8 cellular contexts compared by ENCODE assay signal in the genomic region with DNA sequence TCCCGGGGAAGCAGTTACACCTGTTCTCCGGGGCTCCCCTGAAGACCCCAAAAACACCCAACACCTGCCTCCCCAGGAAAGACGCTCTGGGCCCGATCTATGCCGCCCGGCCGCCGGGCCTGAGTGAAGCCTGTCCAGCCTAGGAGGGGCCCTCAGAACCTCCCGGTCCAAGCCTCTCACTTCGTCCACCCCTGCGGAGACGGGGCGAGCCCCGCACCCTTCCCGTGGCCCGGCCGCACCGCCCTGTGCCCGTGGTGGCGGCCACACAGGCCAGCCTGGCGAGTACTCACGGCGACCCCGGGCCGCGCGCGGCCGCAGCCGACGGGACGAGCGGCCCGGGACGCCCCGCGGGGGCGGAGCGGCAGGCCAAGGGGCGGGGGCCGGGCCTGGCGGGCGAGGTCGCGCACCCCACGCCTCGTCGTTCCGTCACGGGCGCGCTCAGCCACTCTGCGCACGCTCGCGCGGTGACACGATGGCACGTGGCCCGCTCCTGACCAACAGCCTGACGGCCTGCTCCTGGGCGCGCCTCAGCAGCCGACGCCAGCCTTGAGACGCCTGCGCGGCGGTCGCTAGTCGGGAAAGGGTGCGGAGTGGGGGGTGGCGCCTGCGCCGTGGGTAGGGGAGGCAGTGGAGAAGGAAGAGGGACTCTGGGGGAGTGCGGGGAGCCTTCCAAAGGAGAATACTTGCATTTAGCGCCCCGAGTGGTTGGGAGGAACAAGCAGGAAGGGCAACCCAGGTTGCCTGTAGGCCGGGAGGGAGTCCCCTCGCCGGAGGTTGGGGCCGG. TPM values are rescaled to one million over a fixed set of nuclear protein-coding genes. Genes with fewer than 3 reads are reported as not detected.
DNase-seq lines count a peak whose midpoint lies in the region; ATAC-seq and TF ChIP-seq lines count a peak whose summit lies in the region.

Gene PARP6, minus strand, starts transcription at position 342 of the 784 bp plus-strand sequence. CDS start 5,077 bp downstream, outside the sequence.

- TF ChIP-seq POLR2A in Raji (IDR thresholded peaks at IDR 0.05; ENCODE audit: insufficient read depth, low read depth, low read length): peak; percentile 73

- DNase-seq in ELF-1 (ENCODE audit: low read depth, low spot score): peak; percentile 95
- peak; percentile 95 for DNase-seq in GOT3 (lab: John Stamatoyannopoulos, UW)
- DNase-seq in LoVo (ENCODE audit: low spot score): peak; percentile 99
- DNase-seq in activated effector memory CD4-positive, alpha-beta T cell treated with anti-CD3 and anti-CD28 coated beads, Interleukin-2, amount 50 U/mL, for 16 hours: peak; percentile 100
- DNase-seq in fibroblast of the aortic adventitia (ENCODE audit: low read depth): peak; percentile 97
- DNase-seq in nephron progenitor cell: peak; percentile 94
- DNase-seq in stimulated activated naive CD8-positive, alpha-beta T cell treated with anti-CD3 and anti-CD28 coated beads, Interleukin-15, amount 100 ng/mL, for 72 hours: peak; percentile 99

- H3K9me3 Mint-ChIP-seq in nephron progenitor cell: no peaks in the 10 kb centered on the region
- no peaks in the 10 kb centered on the region for H3K9me3 Mint-ChIP-seq in stimulated activated naive CD8-positive, alpha-beta T cell treated with anti-CD3 and anti-CD28 coated beads, Interleukin-15, amount 100 ng/mL, for 72 hours

- H3K27ac Mint-ChIP-seq in nephron progenitor cell: peak within 1 kb of the TSS; percentile 57
- peak within 1 kb of the TSS; percentile 92 to 93 for H3K27ac Mint-ChIP-seq in stimulated activated naive CD8-positive, alpha-beta T cell treated with anti-CD3 and anti-CD28 coated beads, Interleukin-15, amount 100 ng/mL, for 72 hours

- ATAC-seq in stimulated activated naive CD8-positive, alpha-beta T cell treated with anti-CD3 and anti-CD28 coated beads, Interleukin-15, amount 100 ng/mL, for 72 hours: peak; percentile 98

- peak within 1 kb of the TSS; percentile 91 for H3K4me3 Mint-ChIP-seq in nephron progenitor cell
- H3K4me3 Mint-ChIP-seq in stimulated activated naive CD8-positive, alpha-beta T cell treated with anti-CD3 and anti-CD28 coated beads, Interleukin-15, amount 100 ng/mL, for 72 hours: peak within 1 kb of the TSS; percentile 89

- peaks cover 29% of the 10 kb centered on the region for H3K4me1 Mint-ChIP-seq in nephron progenitor cell
- H3K4me1 Mint-ChIP-seq in stimulated activated naive CD8-positive, alpha-beta T cell treated with anti-CD3 and anti-CD28 coated beads, Interleukin-15, amount 100 ng/mL, for 72 hours: peaks cover 42% of the 10 kb centered on the region

- peaks cover 17% of the 10 kb centered on the region for H3K36me3 Mint-ChIP-seq in nephron progenitor cell (ENCODE audit: low read depth)

- TF ChIP-seq CTCF in fibroblast of the aortic adventitia (IDR thresholded peaks at IDR 0.05; ENCODE audit: insufficient read depth, low read length) (peak; percentile 69), nephron progenitor cell (IDR thresholded peaks at IDR 0.05) (peak; percentile 55)

- peak within 1 kb of the TSS; percentile 83 for H3K4me3 ChIP-seq in fibroblast of the aortic adventitia (ENCODE audit: low read depth, low read length)

- H3K27me3 Mint-ChIP-seq in nephron progenitor cell (ENCODE audit: low read depth, poor library complexity): peaks cover 37% of the 10 kb centered on the region
- H3K27me3 Mint-ChIP-seq in stimulated activated naive CD8-positive, alpha-beta T cell treated with anti-CD3 and anti-CD28 coated beads, Interleukin-15, amount 100 ng/mL, for 72 hours: no peaks in the 10 kb centered on the region

RNA-seq across cellular contexts. Expression of gene PARP6, which starts in this region (rescaled TPM):
- 28.7 and 41.7 TPM in 2 replicates for total RNA-seq in fibroblast of the aortic adventitia (ENCODE audit: low replicate concordance)

Comparison
In these comparisons a context has a peak if more than half of its experiments do, and no peak if none do; other contexts are left out.
1. Peak in every context shown above with its lines: DNase-seq, ATAC-seq and H3K4me3 ChIP-seq.